11 cellular contexts compared by ENCODE assay signal in the genomic region with DNA sequence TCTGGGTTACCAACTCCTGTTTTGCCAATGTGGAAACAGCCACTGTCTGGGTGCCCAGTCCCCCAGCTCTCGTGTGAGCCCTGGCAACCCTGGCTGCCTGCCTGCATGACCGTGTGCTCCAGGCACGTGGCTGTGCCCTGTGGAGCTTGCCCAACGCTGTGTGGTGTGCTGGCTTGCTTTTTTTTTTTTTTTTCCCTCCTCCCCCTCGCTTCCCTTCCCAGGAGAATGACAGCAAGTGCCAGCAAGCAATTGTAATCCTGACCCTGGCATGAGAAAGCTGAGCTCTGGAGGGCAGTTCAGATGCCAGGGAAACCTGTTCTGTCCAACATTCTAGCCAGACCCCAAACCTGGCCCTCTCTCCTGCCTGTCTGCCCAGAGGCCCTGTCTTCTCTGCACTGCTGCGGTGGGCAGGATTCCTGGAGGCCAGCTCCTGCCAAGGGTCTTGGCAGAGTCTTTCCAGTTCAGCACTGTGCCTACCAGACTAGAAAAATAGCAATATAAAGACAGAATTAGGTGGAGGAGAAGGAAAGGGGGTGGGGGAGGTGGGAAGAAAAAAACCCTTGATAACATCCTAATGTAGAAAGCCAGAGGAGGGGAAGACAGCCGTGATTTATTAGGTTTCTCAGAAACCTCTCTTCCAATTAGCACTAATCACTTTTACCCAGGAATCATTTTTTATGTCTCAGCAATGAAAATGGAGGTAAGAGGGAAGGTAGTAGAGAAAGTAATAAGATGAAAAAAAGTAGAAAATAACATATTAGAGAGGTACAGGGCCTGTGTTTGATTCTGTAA. TPM values are rescaled to one million over a fixed set of nuclear protein-coding genes. Genes with fewer than 3 reads are reported as not detected.
DNase-seq lines count a peak whose midpoint lies in the region; ATAC-seq and TF ChIP-seq lines count a peak whose summit lies in the region.
"Had no signal": no experiment of that assay in that cellular context is flagged by ENCODE, and none has a peak within 500 bp of the region (broad histone marks: within the 10 kb centered on the region; RNA-seq: fewer than 3 reads in every experiment).

No MANE protein-coding gene starts in this region.

- intact Hi-C loops in heart right ventricle (cut with DNase I) = loop anchor here in 1 of 10 donors (2.0 kb wide), 1 partner anchor 13 kb away; no protein-coding TSS in a partner anchor

- TF ChIP-seq CTCF in heart right ventricle (IDR thresholded peaks at IDR 0.05) = no peak

- peak overlapping the region in 5 of 10 donors; percentile 0 to 19 (median 5) for H3K4me3 ChIP-seq in heart right ventricle
- H3K4me3 ChIP-seq: neural progenitor cell had no signal

- H3K27me3 ChIP-seq in heart right ventricle = peaks cover 0 to 3% (median 0%) of the 10 kb centered on the region in 7 donors

- DNase-seq in G401 (ENCODE audit: low spot score) (peak; percentile 99), amygdala (lab: John Stamatoyannopoulos, UW) (peak in 48 of 56 donors; percentile 28 to 93 (median 62)), heart right ventricle (peak; percentile 71 to 77), putamen (ENCODE audit: low spot score) (peak; percentile 75), inferior parietal cortex (ENCODE audit: extremely low spot score) (no peak)
- DNase-seq in activated CD4-positive, alpha-beta T cell treated with anti-CD3 and anti-CD28 coated beads for 1 hour = no peak
- DNase-seq: activated CD4-positive, alpha-beta memory T cell treated with anti-CD3 and anti-CD28 coated beads for 36 hours; CD8-positive, alpha-beta T cell had no signal

- no peaks in the 10 kb centered on the region for H3K9me3 ChIP-seq in heart right ventricle

- H3K27ac ChIP-seq in heart right ventricle = peak overlapping the region; percentile 44 to 89 (median 81)
- H3K27ac ChIP-seq: neural progenitor cell had no signal

- ATAC-seq in heart right ventricle (peak; percentile 77 to 95 (median 92)), HG03039 (IDR thresholded peaks at IDR 0.05; ENCODE audit: unreplicated experiment) (no peak), HG02938 (IDR thresholded peaks at IDR 0.05; ENCODE audit: unreplicated experiment) (no peak)
- ATAC-seq: CD8-positive, alpha-beta T cell had no signal

- WGBS in heart right ventricle, 2 donors = 24 to 25% methylated on average over 7 of the region's 7 CpGs

- in situ Hi-C loops in G401 (cut with HindIII; ENCODE audit: low sequenced_read_pairs) = no loop called here

- no peaks in the 10 kb centered on the region for H3K36me3 ChIP-seq in heart right ventricle
- H3K36me3 ChIP-seq: neural progenitor cell had no signal

- peaks cover 8 to 86% (median 62%) of the 10 kb centered on the region in 9 donors for H3K4me1 ChIP-seq in heart right ventricle
- H3K4me1 ChIP-seq: neural progenitor cell had no signal

RNA-seq across cellular contexts. Expression of gene HLF, which starts 9.0 kb away (rescaled TPM):
- 0.12 and 0.95 TPM in 2 replicates for total RNA-seq in G401 (2014; rRNA removed; shearing (Covaris generic))
- total RNA-seq in heart right ventricle = 10 to 100 TPM; 11.2 to 42.5 (median 31.3) TPM
- polyA plus RNA-seq in heart right ventricle = 1 to 10 TPM; 4.1 to 4.4 TPM

Comparison
In these comparisons a context has a peak if more than half of its experiments do, and no peak if none do; other contexts are left out.
1. DNase-seq: peak in G401 (single experiment), amygdala (48 of 56), heart right ventricle (2 of 2) and putamen (single experiment); none in inferior parietal cortex (single experiment) and activated CD4-positive, alpha-beta T cell treated with anti-CD3 and anti-CD28 coated beads for 1 hour (single experiment).
2. ATAC-seq: peak in heart right ventricle (8 of 8); none in HG03039 (single experiment) and HG02938 (single experiment).